Comparison of ENCODE assay signal across 30 cellular contexts in the genomic region with DNA sequence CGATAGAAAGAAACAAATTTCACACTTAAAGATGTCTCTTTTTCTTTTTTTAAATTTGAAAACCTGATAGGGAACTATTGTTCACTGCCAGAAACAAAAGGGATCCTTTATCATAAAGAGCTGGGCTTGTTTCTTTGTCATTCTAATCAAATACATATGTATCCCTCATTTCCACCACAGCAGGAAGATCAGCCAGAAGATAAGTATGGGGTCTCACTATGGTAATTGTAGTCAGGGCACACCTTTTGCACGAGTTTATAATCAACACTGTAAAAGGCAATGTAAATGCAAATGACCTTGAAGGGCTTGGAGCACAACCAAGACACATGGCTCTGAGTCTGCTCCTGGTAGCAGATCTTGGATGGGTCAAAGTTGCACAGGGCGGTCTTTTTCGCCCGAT.
"Had no signal": no experiment of that assay in that cellular context is flagged by ENCODE, and none has a peak within 500 bp of the region (broad histone marks: within the 10 kb centered on the region; RNA-seq: fewer than 3 reads in every experiment).

No MANE protein-coding gene starts in this region.

- H3K4me3 ChIP-seq: gastroesophageal sphincter, heart left ventricle, hepatocyte, left lung, neural progenitor cell, right atrium auricular region, smooth muscle cell, suprapubic skin, transverse colon had no signal

- H3K79me2 ChIP-seq: hepatocyte, parathyroid adenoma had no signal

- H3K9ac ChIP-seq: neural progenitor cell, parathyroid adenoma had no signal

- H3K9me3 ChIP-seq: gastroesophageal sphincter, heart left ventricle, left lung, right atrium auricular region, suprapubic skin, transverse colon had no signal

- H3K27ac ChIP-seq: epithelial cell of prostate, foreskin keratinocyte, gastroesophageal sphincter, heart left ventricle, hepatocyte, left lung, neural progenitor cell, parathyroid adenoma, right atrium auricular region, suprapubic skin, transverse colon had no signal

- H3K9me3 Mint-ChIP-seq: dendritic cell treated with granulocyte-macrophage colony-stimulating factor and Interleukin-4, amounts not matched to agents 40 ng/mL and 50 ng/mL, for 4 days; endodermal cell; naive thymus-derived CD4-positive, alpha-beta T cell; nephron; neural progenitor cell; stimulated activated naive CD8-positive, alpha-beta T cell treated with anti-CD3 and anti-CD28 coated beads, Interleukin-15, amount 100 ng/mL, for 72 hours had no signal

- H3K27me3 ChIP-seq: foreskin keratinocyte, gastroesophageal sphincter, heart left ventricle, hepatocyte, left lung, neural progenitor cell, right atrium auricular region, suprapubic skin, transverse colon had no signal

- ATAC-seq: esophagus mucosa; foreskin keratinocyte; gastroesophageal sphincter; heart left ventricle; left cardiac atrium; left lung; naive thymus-derived CD4-positive, alpha-beta T cell; sciatic nerve; stimulated activated naive CD8-positive, alpha-beta T cell treated with anti-CD3 and anti-CD28 coated beads, Interleukin-15, amount 100 ng/mL, for 72 hours had no signal

- H3K4me2 ChIP-seq: hepatocyte, neural progenitor cell, smooth muscle cell had no signal

- H3K4me1 Mint-ChIP-seq: naive thymus-derived CD4-positive, alpha-beta T cell; nephron; neural progenitor cell; stimulated activated naive CD8-positive, alpha-beta T cell treated with anti-CD3 and anti-CD28 coated beads, Interleukin-15, amount 100 ng/mL, for 72 hours had no signal

- H3K4me3 Mint-ChIP-seq: dendritic cell treated with granulocyte-macrophage colony-stimulating factor and Interleukin-4, amounts not matched to agents 40 ng/mL and 50 ng/mL, for 4 days; endodermal cell; naive thymus-derived CD4-positive, alpha-beta T cell; nephron; neural progenitor cell; stimulated activated naive CD8-positive, alpha-beta T cell treated with anti-CD3 and anti-CD28 coated beads, Interleukin-15, amount 100 ng/mL, for 72 hours had no signal

- FAIRE-seq: colon had no signal

- H3K4me1 ChIP-seq: foreskin keratinocyte, gastroesophageal sphincter, heart left ventricle, left lung, neural progenitor cell, parathyroid adenoma, right atrium auricular region, suprapubic skin, transverse colon had no signal

- DNase-seq: effector CD8-positive, alpha-beta T cell; endodermal cell; foreskin keratinocyte; heart left ventricle; left cardiac atrium; mesenchymal stem cell; midbrain; naive thymus-derived CD4-positive, alpha-beta T cell; stimulated activated CD4-positive, alpha-beta T cell treated with anti-CD3 and anti-CD28 coated beads, Interleukin-12 subunit alpha, Interleukin-12 subunit beta, amount 100 ng/mL, for 4 hours; stimulated activated CD4-positive, alpha-beta T cell treated with anti-CD3 and anti-CD28 coated beads, Interleukin-1b, Interleukin-23, amount 100 ng/mL, for 48 hours; stimulated activated CD4-positive, alpha-beta T cell treated with anti-CD3 and anti-CD28 coated beads, Interleukin-4, amount 100 ng/mL, for 1 hour; stimulated activated CD8-positive, alpha-beta memory T cell treated with anti-CD3 and anti-CD28 coated beads, Interleukin-4, amount 100 ng/mL, for 48 hours; stimulated activated naive CD4-positive, alpha-beta T cell; stimulated activated naive CD8-positive, alpha-beta T cell treated with anti-CD3 and anti-CD28 coated beads, Interleukin-15, amount 100 ng/mL, for 72 hours; transverse colon had no signal

- H3K36me3 Mint-ChIP-seq: naive thymus-derived CD4-positive, alpha-beta T cell; neural progenitor cell had no signal

- H3K36me3 ChIP-seq: gastroesophageal sphincter, heart left ventricle, left lung, neural progenitor cell, right atrium auricular region, suprapubic skin, transverse colon had no signal

- H3K27me3 Mint-ChIP-seq: progenitor cell of endocrine pancreas had no signal

- H2AFZ ChIP-seq: hepatocyte, parathyroid adenoma had no signal
